ENCODE assay signal across 9 cellular contexts in genomic region chr10:103781329-103782061, GRCh38.
DNase-seq lines count a peak whose midpoint lies in the region; TF ChIP-seq lines count a peak whose summit lies in the region.
"Had no signal": no experiment of that assay in that cellular context is flagged by ENCODE, and none has a peak within 500 bp of the region (broad histone marks: within the 10 kb centered on the region; RNA-seq: fewer than 3 reads in every experiment).

No MANE protein-coding gene starts in this region.

- in situ Hi-C loops in G401 (cut with HindIII; ENCODE audit: low sequenced_read_pairs), result no loop called here

- peaks cover 12% of the 10 kb centered on the region for H3F3A ChIP-seq in smooth muscle cell (ENCODE audit: low read depth)

- H3K4me2 ChIP-seq in smooth muscle cell, result peak overlapping the region; percentile 22

- no peak overlapping the region for H3K9ac ChIP-seq in smooth muscle cell (ENCODE audit: low read depth)

- no peak overlapping the region for H3K4me3 ChIP-seq in smooth muscle cell

- peak overlapping the region; percentile 81 for H3K27ac ChIP-seq in smooth muscle cell (ENCODE audit: low read depth)

- TF ChIP-seq CTCF in smooth muscle cell (IDR thresholded peaks at IDR 0.05; ENCODE audit: borderline replicate concordance, insufficient read depth, poor library complexity, severe bottlenecking), result peak; percentile 43

- H3K79me2 ChIP-seq in smooth muscle cell (ENCODE audit: low read depth), result peaks cover 17% of the 10 kb centered on the region

- peaks cover 69% of the 10 kb centered on the region for H4K20me1 ChIP-seq in smooth muscle cell (ENCODE audit: low read depth)

- no peaks in the 10 kb centered on the region for H3K27me3 ChIP-seq in smooth muscle cell (ENCODE audit: low read depth)

- H3K36me3 ChIP-seq in smooth muscle cell (ENCODE audit: low read depth), result no peaks in the 10 kb centered on the region

- DNase-seq in SHP77 (lab: John Stamatoyannopoulos, UW) (peak; percentile 46 to 47), SHP77 treated with DMSO at 0.1 percent for 48 hours (lab: John Stamatoyannopoulos, UW) (no peak), NCI-H226 (peak; percentile 57), dedifferentiated amniotic fluid mesenchymal stem cell (ENCODE audit: extremely low spot score) (peak; percentile 77), smooth muscle cell (lab: John Stamatoyannopoulos, UW; ENCODE audit: unreplicated experiment) (no peak), NCI-H1930 (lab: John Stamatoyannopoulos, UW) (no peak), activated gamma-delta T cell treated with Interleukin-2 at 50 U/mL for 16 hours (no peak), G401 (ENCODE audit: low spot score) (no peak)
- DNase-seq: foreskin melanocyte had no signal

- H3K4me1 ChIP-seq in smooth muscle cell (ENCODE audit: low read depth), result peaks cover 8% of the 10 kb centered on the region

- no peak overlapping the region for H2AFZ ChIP-seq in smooth muscle cell (ENCODE audit: low read depth)

- WGBS in smooth muscle cell (ENCODE audit: low lambda C conversion rate), result 43% methylated on average over 6 of the region's 6 CpGs

- no peaks in the 10 kb centered on the region for H3K9me3 ChIP-seq in smooth muscle cell (replicated peaks; ENCODE audit: low read depth)

Comparison
In these comparisons a context has a peak if more than half of its experiments do, and no peak if none do; other contexts are left out.
1. DNase-seq: peak in SHP77 (2 of 2), NCI-H226 (single experiment) and dedifferentiated amniotic fluid mesenchymal stem cell (single experiment); none in SHP77 treated with DMSO at 0.1 percent for 48 hours (single experiment), smooth muscle cell (single experiment), NCI-H1930 (0 of 2), activated gamma-delta T cell treated with Interleukin-2 at 50 U/mL for 16 hours (single experiment) and G401 (single experiment).